23 cellular contexts compared by ENCODE assay signal in genomic region chr5:57531333-57531732, GRCh38. TPM values are rescaled to one million over a fixed set of nuclear protein-coding genes. Genes with fewer than 3 reads are reported as not detected.
"Had no signal": no experiment of that assay in that cellular context is flagged by ENCODE, and none has a peak within 500 bp of the region (broad histone marks: within the 10 kb centered on the region; RNA-seq: fewer than 3 reads in every experiment).

No MANE protein-coding gene starts in this region.

- H3K9me3 ChIP-seq: spleen had no signal

- H3K27ac ChIP-seq: hepatocyte, spleen had no signal

- ATAC-seq: activated CD4-positive, CD25-positive, alpha-beta regulatory T cell treated with anti-CD3 and anti-CD28 coated beads, Interleukin-2, amount 50 U/mL, for 24 hours; sciatic nerve; stimulated activated memory B cell treated with anti-CD40 and anti-IgM and Interleukin-4, amounts not matched to agents 10 μg/mL and 1 μg/mL and 100 μg/mL, for 72 hours had no signal

- H2AFZ ChIP-seq: hepatocyte had no signal

- H3K79me2 ChIP-seq: hepatocyte had no signal

- H3K4me3 Mint-ChIP-seq: activated naive CD8-positive, alpha-beta T cell; activated T-cell treated with anti-CD3 and anti-CD28 coated beads, Interleukin-2, amount 50 U/mL, for 24 hours; endodermal cell; nephron progenitor cell; stimulated activated memory B cell treated with anti-CD40 and anti-IgM and Interleukin-4, amounts not matched to agents 10 μg/mL and 1 μg/mL and 100 μg/mL, for 72 hours had no signal

- FAIRE-seq: bronchial epithelial cell, kidney had no signal

- H3K36me3 Mint-ChIP-seq: activated naive CD8-positive, alpha-beta T cell; stimulated activated memory B cell treated with anti-CD40 and anti-IgM and Interleukin-4, amounts not matched to agents 10 μg/mL and 1 μg/mL and 100 μg/mL, for 72 hours had no signal

- DNase-seq: activated CD4-positive, alpha-beta T cell treated with anti-CD3 and anti-CD28 coated beads, Interleukin-2, amount 50 U/mL, for 4 hours; activated effector memory CD4-positive, alpha-beta T cell treated with anti-CD3 and anti-CD28 coated beads, Interleukin-2, amount 50 U/mL, for 16 hours; activated T-cell treated with anti-CD3 and anti-CD28 coated beads, Interleukin-2, amount 50 U/mL, for 24 hours; aorta; endodermal cell; erythroblast; kidney; mesendoderm; nephron progenitor cell; spleen; stimulated activated CD4-positive, alpha-beta T cell treated with anti-CD3 and anti-CD28 coated beads, Interleukin-1b, Interleukin-23, amount 100 ng/mL, for 48 hours; trophoblast cell had no signal

- H3K4me1 ChIP-seq: spleen had no signal

- H3K9me3 Mint-ChIP-seq: activated T-cell treated with anti-CD3 and anti-CD28 coated beads, Interleukin-2, amount 50 U/mL, for 24 hours; endodermal cell; stimulated activated memory B cell treated with anti-CD40 and anti-IgM and Interleukin-4, amounts not matched to agents 10 μg/mL and 1 μg/mL and 100 μg/mL, for 72 hours had no signal

- H3K27me3 ChIP-seq: hepatocyte, spleen had no signal

- H3K27me3 Mint-ChIP-seq: activated naive CD8-positive, alpha-beta T cell had no signal

- H3K27ac Mint-ChIP-seq: activated naive CD8-positive, alpha-beta T cell; activated T-cell treated with anti-CD3 and anti-CD28 coated beads, Interleukin-2, amount 50 U/mL, for 24 hours; endodermal cell; nephron progenitor cell; stimulated activated memory B cell treated with anti-CD40 and anti-IgM and Interleukin-4, amounts not matched to agents 10 μg/mL and 1 μg/mL and 100 μg/mL, for 72 hours had no signal

- H3K4me1 Mint-ChIP-seq: endodermal cell; stimulated activated memory B cell treated with anti-CD40 and anti-IgM and Interleukin-4, amounts not matched to agents 10 μg/mL and 1 μg/mL and 100 μg/mL, for 72 hours had no signal

- H3K36me3 ChIP-seq: spleen had no signal

- H3K4me3 ChIP-seq: hepatocyte, spleen had no signal

- H3K4me2 ChIP-seq: hepatocyte had no signal

RNA-seq across cellular contexts. Expression of gene ACTBL2, which starts 48.7 kb away (rescaled TPM):
- total RNA-seq: aorta, dermis microvascular lymphatic vessel endothelial cell, endodermal cell, liver, osteocyte, pulmonary artery endothelial cell, sciatic nerve, spleen, subcutaneous adipose tissue had no signal
- polyA plus RNA-seq: aorta, liver, spleen had no signal
